8 cellular contexts compared by ENCODE assay signal in the genomic region with DNA sequence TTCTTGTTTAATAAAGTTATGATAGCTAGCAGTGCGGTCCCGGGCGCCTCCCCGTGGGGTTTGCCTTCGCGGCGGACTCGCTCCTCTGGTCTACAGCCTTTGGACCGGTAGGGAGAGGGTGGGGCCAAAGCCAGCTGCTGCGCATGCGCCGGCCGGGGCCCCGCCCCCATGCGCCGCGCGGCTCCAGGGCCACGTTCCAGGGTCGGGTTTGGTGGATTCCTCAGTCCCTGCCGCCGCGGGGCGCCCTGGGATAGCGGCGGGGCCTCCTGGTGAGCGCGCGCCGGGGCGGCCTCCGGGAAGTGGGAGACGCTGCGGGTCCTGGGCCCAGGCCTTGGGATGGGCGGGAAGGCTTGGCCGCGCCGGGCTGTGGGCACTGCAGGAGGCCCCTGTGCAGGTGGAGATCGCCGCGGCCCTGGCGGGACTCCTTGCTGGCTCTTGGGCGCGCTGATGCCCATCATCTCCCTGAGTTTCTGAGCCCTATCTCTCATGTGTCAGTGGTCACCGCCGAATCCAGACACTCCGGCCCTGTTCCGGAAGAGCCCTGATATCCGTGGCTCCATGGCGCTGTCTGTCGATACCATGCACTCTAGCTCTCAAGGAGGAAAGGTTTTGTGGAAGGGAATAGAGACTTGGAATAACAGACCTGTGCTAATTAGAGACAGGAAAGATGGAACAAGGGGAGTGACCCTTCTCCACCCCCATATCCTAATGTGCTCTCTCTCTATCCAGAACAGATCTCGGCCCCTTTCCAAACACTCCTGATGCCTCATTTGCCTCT. TPM values are rescaled to one million over a fixed set of nuclear protein-coding genes. Genes with fewer than 3 reads are reported as not detected.
DNase-seq lines count a peak whose midpoint lies in the region; FAIRE-seq and TF ChIP-seq lines count a peak whose summit lies in the region.

Gene VARS2, plus strand, starts transcription at position 163 of the 778 bp plus-strand sequence. Its CDS starts 599 bp downstream, at position 762.

- no peaks in the 10 kb centered on the region for H3K27me3 ChIP-seq in MG63
- no peaks in the 10 kb centered on the region for H3K27me3 ChIP-seq in SJCRH30
- H3K27me3 ChIP-seq in neutrophil, result no peaks in the 10 kb centered on the region
- no peaks in the 10 kb centered on the region for H3K27me3 ChIP-seq in suprapubic skin

- WGBS in suprapubic skin, result under 1% methylated on average over 37 of the region's 52 CpGs

- peak within 1 kb of the TSS; percentile 76 for H3K27ac ChIP-seq in SJCRH30
- peak within 1 kb of the TSS; percentile 35 for H3K27ac ChIP-seq in neutrophil
- H3K27ac ChIP-seq in suprapubic skin, result peak within 1 kb of the TSS; percentile 88

- no peak for TF ChIP-seq EP300 in suprapubic skin (IDR thresholded peaks at IDR 0.05)

- peaks cover 7% of the 10 kb centered on the region for H3K36me3 ChIP-seq in MG63
- peaks cover 3% of the 10 kb centered on the region for H3K36me3 ChIP-seq in SJCRH30
- peaks cover 23% of the 10 kb centered on the region for H3K36me3 ChIP-seq in neutrophil
- peaks cover 54% of the 10 kb centered on the region for H3K36me3 ChIP-seq in suprapubic skin

- DNase-seq in GDM1 (lab: John Stamatoyannopoulos, UW), result peak; percentile 87
- DNase-seq in H54 (ENCODE audit: insufficient read length, low spot score), result peak; percentile 96
- DNase-seq in MG63, result peak; percentile 82
- DNase-seq in SJCRH30, result peak; percentile 85 to 91
- DNase-seq in activated gamma-delta T cell treated with anti-CD3 and anti-CD28 coated beads, Interleukin-2, amount 50 U/mL, for 16 hours (ENCODE audit: low read depth), result peak; percentile 74
- DNase-seq in foreskin melanocyte, result peak; percentile 89
- peak; percentile 95 to 96 for DNase-seq in suprapubic skin (ENCODE audit: low spot score in 2 of 2)

- TF ChIP-seq POLR2A in H54 (IDR thresholded peaks at IDR 0.05; ENCODE audit: low read depth, low read length), result peak; percentile 56
- peak; percentile 41 to 78 for TF ChIP-seq POLR2A in suprapubic skin (IDR thresholded peaks at IDR 0.05)

- no peak for FAIRE-seq in H54 (lab: Jason Lieb, UNC)

- peak; percentile 39 for TF ChIP-seq CTCF in neutrophil (IDR thresholded peaks at IDR 0.05)
- peak in 1 of 2 donors; percentile 28 for TF ChIP-seq CTCF in suprapubic skin (IDR thresholded peaks at IDR 0.05)

- H3K4me3 ChIP-seq in MG63 (peak within 1 kb of the TSS; percentile 48), SJCRH30 (peak within 1 kb of the TSS; percentile 64), neutrophil (ENCODE audit: low read depth in 1 of 2, low read length in 1 of 2) (peak within 1 kb of the TSS; percentile 75 to 92), suprapubic skin (peak within 1 kb of the TSS; percentile 56)

- H3K9me3 ChIP-seq in MG63 (no peaks in the 10 kb centered on the region), SJCRH30 (replicated peaks) (no peaks in the 10 kb centered on the region), neutrophil (no peaks in the 10 kb centered on the region), suprapubic skin (no peaks in the 10 kb centered on the region)

- H3K4me1 ChIP-seq in SJCRH30, result peaks cover 7% of the 10 kb centered on the region
- peaks cover 15 to 16% of the 10 kb centered on the region in 2 experiments for H3K4me1 ChIP-seq in neutrophil (ENCODE audit: control insufficient read depth in 1 of 2, insufficient read depth in 1 of 2, low read depth in 1 of 2, low read length in 1 of 2)
- H3K4me1 ChIP-seq in suprapubic skin, result peaks cover 27% of the 10 kb centered on the region

RNA-seq across cellular contexts. Expression of gene VARS2, which starts in this region (rescaled TPM):
- 10.7 and 23.6 TPM in 2 replicates for total RNA-seq in MG63 (2014; rRNA removed; shearing (Covaris generic); ENCODE audit: low replicate concordance)
- total RNA-seq in SJCRH30 (2014; rRNA removed; shearing (Covaris generic)), result 21.3 and 23.5 TPM in 2 replicates
- 10 to 100 TPM; 12.6 to 22.0 (median 19.2) TPM for total RNA-seq in suprapubic skin

Comparison
In these comparisons a context has a peak if more than half of its experiments do, and no peak if none do; other contexts are left out.
1. Peak in every context shown above with its lines: DNase-seq, H3K4me3 ChIP-seq and H3K27ac ChIP-seq.
2. H3K27ac ChIP-seq: peak in every context shown above with its lines; median percentile 88 in suprapubic skin; 76 in SJCRH30; 35 in neutrophil.